ENCODE assay signal across 1 cellular context in the genomic region with DNA sequence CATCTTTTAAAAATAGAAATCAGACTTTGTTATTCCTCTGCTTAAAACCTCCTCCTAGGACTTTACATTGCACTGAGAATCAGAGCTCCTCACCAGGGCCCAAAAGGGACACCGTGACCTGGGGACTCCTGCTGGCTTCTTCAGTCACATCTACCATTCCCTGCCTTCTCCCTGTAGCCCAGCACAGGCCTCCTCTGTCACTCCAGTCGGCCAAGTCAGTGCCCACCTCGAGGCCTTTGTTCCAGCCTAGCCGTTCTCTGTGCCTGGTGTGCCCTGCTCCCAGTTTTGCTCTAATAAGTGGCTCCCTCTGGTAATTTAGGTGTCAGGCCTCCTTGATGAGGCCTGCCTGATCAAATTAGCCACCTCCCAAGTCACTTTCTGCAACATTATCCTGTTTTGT.
TF ChIP-seq lines count a peak whose summit lies in the region.

No MANE protein-coding gene starts in this region.

TF ChIP-seq in K562, 482 proteins besides CTCF, POLR2A, EP300 and RAD21 (continued from another document):
- no peak for TF ChIP-seq PHF21A (IDR thresholded peaks at IDR 0.05; ENCODE audit: borderline replicate concordance, low read depth)
- TF ChIP-seq MECOM (CRISPR knock-in tag; IDR thresholded peaks at IDR 0.05) = no peak
- TF ChIP-seq, protein P1, sequence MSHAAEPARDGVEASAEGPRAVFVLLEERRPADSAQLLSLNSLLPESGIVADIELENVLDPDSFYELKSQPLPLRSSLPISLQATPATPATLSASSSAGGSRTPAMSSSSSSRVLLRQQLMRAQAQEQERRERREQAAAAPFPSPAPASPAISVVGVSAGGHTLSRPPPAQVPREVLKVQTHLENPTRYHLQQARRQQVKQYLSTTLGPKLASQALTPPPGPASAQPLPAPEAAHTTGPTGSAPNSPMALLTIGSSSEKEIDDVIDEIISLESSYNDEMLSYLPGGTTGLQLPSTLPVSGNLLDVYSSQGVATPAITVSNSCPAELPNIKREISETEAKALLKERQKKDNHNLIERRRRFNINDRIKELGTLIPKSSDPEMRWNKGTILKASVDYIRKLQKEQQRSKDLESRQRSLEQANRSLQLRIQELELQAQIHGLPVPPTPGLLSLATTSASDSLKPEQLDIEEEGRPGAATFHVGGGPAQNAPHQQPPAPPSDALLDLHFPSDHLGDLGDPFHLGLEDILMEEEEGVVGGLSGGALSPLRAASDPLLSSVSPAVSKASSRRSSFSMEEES (CRISPR knock-in tag; IDR thresholded peaks at IDR 0.05) = no peak
- no peak for TF ChIP-seq TAF7 (tag; IDR thresholded peaks at IDR 0.05)
- no peak for TF ChIP-seq ZNF232 (CRISPR knock-in tag; IDR thresholded peaks at IDR 0.05)
- no peak for TF ChIP-seq ZNF133 (CRISPR knock-in tag; IDR thresholded peaks at IDR 0.05)
- TF ChIP-seq ZEB2 (IDR thresholded peaks at IDR 0.05) = no peak
- TF ChIP-seq ELF1 (tag; IDR thresholded peaks at IDR 0.05) = no peak
- no peak for TF ChIP-seq CCAR2 (IDR thresholded peaks at IDR 0.05; ENCODE audit: low read depth, low read length)
- no peak for TF ChIP-seq ZNF589 (CRISPR knock-in tag; IDR thresholded peaks at IDR 0.05; ENCODE audit: low read depth)
- TF ChIP-seq POU5F1 (IDR thresholded peaks at IDR 0.05; ENCODE audit: borderline replicate concordance, low read depth, low read length, partially characterized antibody) = no peak
- no peak for TF ChIP-seq ASH1L (IDR thresholded peaks at IDR 0.05; ENCODE audit: borderline replicate concordance, low read depth, partially characterized antibody)
- TF ChIP-seq PHF20 (IDR thresholded peaks at IDR 0.05; ENCODE audit: partially characterized antibody) = no peak
- TF ChIP-seq NFRKB (IDR thresholded peaks at IDR 0.05; ENCODE audit: low read depth) = no peak
- no peak for TF ChIP-seq PRMT5 (CRISPR knock-in tag; IDR thresholded peaks at IDR 0.05)
- TF ChIP-seq FOXJ2 (tag; IDR thresholded peaks at IDR 0.05) = no peak
- TF ChIP-seq TGIF2 (CRISPR knock-in tag; IDR thresholded peaks at IDR 0.05) = no peak
TF ChIP-seq in K562: peak in this region for 0.
